Comparison of ENCODE assay signal across 8 cellular contexts in genomic region chr16:84952335-84953050, GRCh38. TPM values are rescaled to one million over a fixed set of nuclear protein-coding genes. Genes with fewer than 3 reads are reported as not detected.
DNase-seq lines count a peak whose midpoint lies in the region; ATAC-seq and TF ChIP-seq lines count a peak whose summit lies in the region.

No MANE protein-coding gene starts in this region.

- no peak overlapping the region for H3K4me3 ChIP-seq in SU-DHL-6 (ENCODE audit: insufficient read depth, low read length, poor library complexity, severe bottlenecking)
- no peak overlapping the region for H3K4me3 ChIP-seq in heart right ventricle
- no peak overlapping the region for H3K4me3 ChIP-seq in vagina

- H3K27ac ChIP-seq in SU-DHL-6 (ENCODE audit: low read depth, low read length): no peak overlapping the region
- peak overlapping the region in 9 of 10 donors; percentile 10 to 82 (median 54) for H3K27ac ChIP-seq in heart right ventricle
- H3K27ac ChIP-seq in vagina: peak overlapping the region; percentile 76

- no peaks in the 10 kb centered on the region for H3K4me1 Mint-ChIP-seq in activated naive CD8-positive, alpha-beta T cell treated with anti-CD3 and anti-CD28 coated beads, Interleukin-2, amount 50 U/mL, for 24 hours

- H3K9me3 Mint-ChIP-seq in activated naive CD8-positive, alpha-beta T cell treated with anti-CD3 and anti-CD28 coated beads, Interleukin-2, amount 50 U/mL, for 24 hours: no peaks in the 10 kb centered on the region

- no peak for TF ChIP-seq POLR2A in vagina (IDR thresholded peaks at IDR 0.05)

- peak; percentile 61 for DNase-seq in AG09319 (ENCODE audit: extremely low read depth, low read depth)
- DNase-seq in NCI-H1092 (lab: John Stamatoyannopoulos, UW): peak; percentile 70
- peak; percentile 70 for DNase-seq in activated naive CD8-positive, alpha-beta T cell treated with anti-CD3 and anti-CD28 coated beads, Interleukin-2, amount 50 U/mL, for 24 hours
- DNase-seq in heart right ventricle: peak; percentile 50 to 81
- peak; percentile 45 for DNase-seq in pulmonary artery endothelial cell (ENCODE audit: low read depth, low spot score)
- no peak for DNase-seq in vagina (ENCODE audit: extremely low spot score in 2 of 2)

- H3K36me3 Mint-ChIP-seq in activated naive CD8-positive, alpha-beta T cell treated with anti-CD3 and anti-CD28 coated beads, Interleukin-2, amount 50 U/mL, for 24 hours (ENCODE audit: low read depth): no peaks in the 10 kb centered on the region

- intact Hi-C loops in heart right ventricle (cut with DNase I): loop anchor here (1.0 to 5.0 kb wide), 7 partner anchors 27 to 200 kb away; no protein-coding TSS in a partner anchor
- intact Hi-C loops in vagina (cut with DNase I): loop anchor here (5.0 kb wide), 1 partner anchor 195 kb away; no protein-coding TSS in a partner anchor

- peak; percentile 67 for ATAC-seq in GM19372 (IDR thresholded peaks at IDR 0.05; ENCODE audit: low read depth, unreplicated experiment)
- ATAC-seq in activated naive CD8-positive, alpha-beta T cell treated with anti-CD3 and anti-CD28 coated beads, Interleukin-2, amount 50 U/mL, for 24 hours: peak; percentile 80
- peak; percentile 88 to 94 (median 92) for ATAC-seq in heart right ventricle

- H3K79me2 ChIP-seq in SU-DHL-6 (ENCODE audit: insufficient read depth, low read length): no peaks in the 10 kb centered on the region

- TF ChIP-seq CTCF in AG09319 (IDR thresholded peaks at IDR 0.05; ENCODE audit: low read depth, low read length) (peak; percentile 90), SU-DHL-6 (IDR thresholded peaks at IDR 0.05; ENCODE audit: insufficient read depth, low read length, poor library complexity, severe bottlenecking) (peak; percentile 57), heart right ventricle (IDR thresholded peaks at IDR 0.05) (peak; percentile 70 to 96 (median 92)), vagina (IDR thresholded peaks at IDR 0.05) (peak; percentile 81 to 94 (median 92))

- peaks cover 3 to 22% (median 17%) of the 10 kb centered on the region in 9 donors for H3K4me1 ChIP-seq in heart right ventricle
- H3K4me1 ChIP-seq in vagina: peaks cover 27% of the 10 kb centered on the region

- H3K9me2 ChIP-seq in SU-DHL-6 (replicated peaks; ENCODE audit: insufficient read depth, low read length): no peaks in the 10 kb centered on the region

- peaks cover 3% of the 10 kb centered on the region for H3K27me3 Mint-ChIP-seq in activated naive CD8-positive, alpha-beta T cell treated with anti-CD3 and anti-CD28 coated beads, Interleukin-2, amount 50 U/mL, for 24 hours

- H3K4me2 ChIP-seq in SU-DHL-6 (ENCODE audit: low read depth, low read length, poor library complexity, severe bottlenecking): no peak overlapping the region

- no peak overlapping the region for H3K4me3 Mint-ChIP-seq in activated naive CD8-positive, alpha-beta T cell treated with anti-CD3 and anti-CD28 coated beads, Interleukin-2, amount 50 U/mL, for 24 hours

- H3K27ac Mint-ChIP-seq in activated naive CD8-positive, alpha-beta T cell treated with anti-CD3 and anti-CD28 coated beads, Interleukin-2, amount 50 U/mL, for 24 hours: no peak overlapping the region

- H3K9me3 ChIP-seq in SU-DHL-6 (ENCODE audit: insufficient read depth, low read length) (no peaks in the 10 kb centered on the region), heart right ventricle (no peaks in the 10 kb centered on the region), vagina (no peaks in the 10 kb centered on the region)

- H3K36me3 ChIP-seq in SU-DHL-6 (ENCODE audit: low read length) (no peaks in the 10 kb centered on the region), heart right ventricle (no peaks in the 10 kb centered on the region), vagina (no peaks in the 10 kb centered on the region)

- 21 to 31% methylated on average over 11 of the region's 11 CpGs for WGBS in heart right ventricle, 2 donors

- no peaks in the 10 kb centered on the region for H4K20me1 ChIP-seq in SU-DHL-6 (ENCODE audit: low read depth, low read length)

- no peak overlapping the region for H2AFZ ChIP-seq in SU-DHL-6 (ENCODE audit: low read depth, low read length, severe bottlenecking)

- no peaks in the 10 kb centered on the region for H3F3A ChIP-seq in SU-DHL-6 (ENCODE audit: insufficient read depth)

- H3K27me3 ChIP-seq in SU-DHL-6 (ENCODE audit: low read length): no peaks in the 10 kb centered on the region
- H3K27me3 ChIP-seq in heart right ventricle: no peaks in the 10 kb centered on the region
- H3K27me3 ChIP-seq in vagina: no peaks in the 10 kb centered on the region

- no peak overlapping the region for H3K9ac ChIP-seq in SU-DHL-6 (ENCODE audit: low read length)

RNA-seq across cellular contexts. Expression of gene ZDHHC7, which starts 58.8 kb away (rescaled TPM):
- total RNA-seq in heart right ventricle (10 to 100 TPM; 36.2 to 55.5 (median 43.2) TPM), pulmonary artery endothelial cell (54.8 and 56.0 TPM in 2 replicates), vagina (37.3 TPM)
- 10 to 100 TPM; 15.1 to 16.6 TPM for polyA plus RNA-seq in heart right ventricle

Comparison
In these comparisons a context has a peak if more than half of its experiments do, and no peak if none do; other contexts are left out.
1. DNase-seq: peak in AG09319 (single experiment), NCI-H1092 (single experiment), activated naive CD8-positive, alpha-beta T cell treated with anti-CD3 and anti-CD28 coated beads, Interleukin-2, amount 50 U/mL, for 24 hours (single experiment), heart right ventricle (2 of 2) and pulmonary artery endothelial cell (single experiment); none in vagina (0 of 2).
2. Peak in every context shown above with its lines, with median percentiles within 50 percentile points of each other: CTCF ChIP-seq and ATAC-seq.